ENCODE assay signal across 25 cellular contexts in the genomic region with DNA sequence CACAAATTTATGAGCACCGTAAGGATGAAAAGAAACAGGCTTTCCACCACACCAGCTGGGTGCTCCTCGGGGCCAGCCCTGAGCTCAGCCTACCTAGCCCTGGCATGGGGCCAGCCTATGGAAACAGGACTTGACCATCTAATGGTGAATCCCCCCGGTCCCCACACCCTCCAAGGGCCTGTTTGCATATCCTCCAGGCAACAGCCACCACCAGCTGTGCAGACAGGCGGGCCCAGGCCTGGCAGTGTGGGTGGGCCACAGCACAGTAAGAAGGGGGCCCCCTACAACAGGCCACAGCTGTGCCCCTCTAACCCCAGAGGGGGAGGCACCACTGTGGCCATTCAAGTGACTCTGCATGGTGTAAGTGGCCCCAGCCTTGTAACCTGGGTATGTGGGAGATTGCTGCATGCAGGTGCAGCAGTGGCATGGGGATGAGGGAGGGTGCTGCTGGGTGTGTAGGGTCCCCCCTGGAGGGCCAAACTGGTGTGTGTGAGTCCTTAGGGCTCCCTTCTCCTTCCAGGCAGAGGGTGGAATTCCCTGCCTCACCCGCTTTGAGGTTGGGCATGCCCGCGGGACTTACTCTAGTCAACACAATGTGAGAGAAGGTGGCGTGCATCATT.
"Had no signal": no experiment of that assay in that cellular context is flagged by ENCODE, and none has a peak within 500 bp of the region (broad histone marks: within the 10 kb centered on the region; RNA-seq: fewer than 3 reads in every experiment).

No MANE protein-coding gene starts in this region.

- H3K27ac ChIP-seq: brain microvascular endothelial cell, colonic mucosa, suprapubic skin, vagina had no signal

- H3K9me3 ChIP-seq: colonic mucosa, suprapubic skin, vagina had no signal

- H3K4me1 ChIP-seq: colonic mucosa, suprapubic skin, vagina had no signal

- ATAC-seq: activated naive CD8-positive, alpha-beta T cell treated with anti-CD3 and anti-CD28 coated beads, Interleukin-2, amount 50 U/mL, for 24 hours had no signal

- H3K36me3 ChIP-seq: brain microvascular endothelial cell, colonic mucosa, suprapubic skin, vagina had no signal

- H3K4me3 ChIP-seq: colonic mucosa, suprapubic skin, vagina had no signal

- H3K27me3 ChIP-seq: brain microvascular endothelial cell, colonic mucosa, suprapubic skin, vagina had no signal

- DNase-seq: activated CD4-positive, alpha-beta T cell treated with anti-CD3 and anti-CD28 coated beads, Interleukin-2, amount 10 ng/mL, durations not matched to agents 24 days and 14 days; activated CD4-positive, CD25-positive, alpha-beta regulatory T cell; activated CD8-positive, alpha-beta memory T cell treated with anti-CD3 and anti-CD28 coated beads, Interleukin-2, amount 50 U/mL, for 4 hours; activated effector memory CD4-positive, alpha-beta T cell treated with Interleukin-2 at 50 U/mL for 16 hours; activated naive CD4-positive, alpha-beta T cell treated with anti-CD3 and anti-CD28 coated beads, Interleukin-2, amount 10 ng/mL, durations not matched to agents 7 days and 5 days; activated naive CD8-positive, alpha-beta T cell treated with anti-CD3 and anti-CD28 coated beads, Interleukin-2, amount 50 U/mL, for 24 hours; activated T-cell treated with anti-CD3 and anti-CD28 coated beads, Interleukin-2, amount 50 U/mL, for 48 hours; anterior cingulate cortex; brain microvascular endothelial cell; central memory CD4-positive, alpha-beta T cell; colonic mucosa; erythroblast; foreskin melanocyte; glutamatergic neuron; hippocampal formation; nephron progenitor cell; occipital lobe; retina; stimulated activated CD4-positive, alpha-beta T cell treated with anti-CD3 and anti-CD28 coated beads, Interleukin-12 subunit alpha, Interleukin-12 subunit beta, amount 100 ng/mL, for 4 hours; stimulated activated CD4-positive, alpha-beta T cell treated with anti-CD3 and anti-CD28 coated beads, Interleukin-1b, Interleukin-23, amount 100 ng/mL, for 48 hours; stimulated activated CD8-positive, alpha-beta memory T cell treated with anti-CD3 and anti-CD28 coated beads, Interleukin-4, amount 100 ng/mL, for 48 hours; T-helper 9 cell; trophoblast cell had no signal
